Comparison of ENCODE assay signal across 11 cellular contexts in genomic region chrX:129876734-129877395, GRCh38. TPM values are rescaled to one million over a fixed set of nuclear protein-coding genes. Genes with fewer than 3 reads are reported as not detected.
A peak's percentile ranks its signal among the peaks of the same experiment; 100 is the strongest.
DNase-seq lines count a peak whose midpoint lies in the region; ATAC-seq, FAIRE-seq and TF ChIP-seq lines count a peak whose summit lies in the region.
"Had no signal": no experiment of that assay in that cellular context is flagged by ENCODE, and none has a peak within 500 bp of the region (broad histone marks: within the 10 kb centered on the region; RNA-seq: fewer than 3 reads in every experiment).

No MANE protein-coding gene starts in this region.

- H3K4me1 ChIP-seq in esophagus squamous epithelium = no peaks in the 10 kb centered on the region
- H3K4me1 ChIP-seq: thyroid gland had no signal

- intact Hi-C loops in Right ventricle myocardium inferior (cut with DNase I) = no loop called here
- intact Hi-C loops in esophagus squamous epithelium (cut with DNase I) = no loop called here

- no peaks in the 10 kb centered on the region for H3K4me1 Mint-ChIP-seq in naive thymus-derived CD8-positive, alpha-beta T cell

- peak overlapping the region in 1 of 10 donors; percentile 45 for H3K4me3 Mint-ChIP-seq in naive thymus-derived CD8-positive, alpha-beta T cell

- POLR2A ChIA-PET in naive thymus-derived CD8-positive, alpha-beta T cell (lab: Charles Lee) = interaction anchor here (0.6 kb wide), 1 partner anchor 16 kb away, joined by 3 read pairs; no protein-coding TSS in a partner anchor

- DNase-seq in AG20443 (ENCODE audit: low spot score) = peak; percentile 32
- peak; percentile 0 for DNase-seq in HTR-8/SVneo (ENCODE audit: insufficient read length, low spot score)
- DNase-seq in RCC 7860 (ENCODE audit: low spot score) = peak; percentile 32
- DNase-seq in glomerular visceral epithelial cell (ENCODE audit: extremely low spot score) = peak; percentile 15
- DNase-seq in coronary artery (ENCODE audit: low spot score) = no peak
- no peak for DNase-seq in Right ventricle myocardium inferior (ENCODE audit: missing footprints)
- DNase-seq in naive thymus-derived CD8-positive, alpha-beta T cell = no peak
- DNase-seq in esophagus squamous epithelium (lab: John Stamatoyannopoulos, UW) = no peak
- DNase-seq: COR-L47 had no signal

- H3K36me3 ChIP-seq in esophagus squamous epithelium = no peaks in the 10 kb centered on the region
- H3K36me3 ChIP-seq: thyroid gland had no signal

- no peaks in the 10 kb centered on the region for H3K27me3 ChIP-seq in esophagus squamous epithelium
- H3K27me3 ChIP-seq: thyroid gland had no signal

- H3K9me3 Mint-ChIP-seq in naive thymus-derived CD8-positive, alpha-beta T cell = no peaks in the 10 kb centered on the region

- TF ChIP-seq CTCF in coronary artery (IDR thresholded peaks at IDR 0.05) (no peak), esophagus squamous epithelium (IDR thresholded peaks at IDR 0.05) (no peak)

- no peaks in the 10 kb centered on the region for H3K36me3 Mint-ChIP-seq in naive thymus-derived CD8-positive, alpha-beta T cell

- H3K27ac Mint-ChIP-seq in naive thymus-derived CD8-positive, alpha-beta T cell = peak overlapping the region in 2 of 10 donors; percentile 20 to 31

- H3K4me3 ChIP-seq in coronary artery = no peak overlapping the region
- no peak overlapping the region for H3K4me3 ChIP-seq in esophagus squamous epithelium
- H3K4me3 ChIP-seq: thyroid gland had no signal

- WGBS in esophagus squamous epithelium, 2 donors = 62% methylated on average over 2 of the region's 5 CpGs; no CpG with 5 or more reads in 1 of the 2 donors

- FAIRE-seq in HTR-8/SVneo (lab: Jason Lieb, UNC) = no peak
- no peak for FAIRE-seq in RCC 7860 (lab: Jason Lieb, UNC)
- FAIRE-seq: colon had no signal

- no peaks in the 10 kb centered on the region for H3K27me3 Mint-ChIP-seq in naive thymus-derived CD8-positive, alpha-beta T cell

- TF ChIP-seq POLR2A in esophagus squamous epithelium (IDR thresholded peaks at IDR 0.05) = no peak

- H3K27ac ChIP-seq in coronary artery = no peak overlapping the region
- no peak overlapping the region for H3K27ac ChIP-seq in esophagus squamous epithelium
- H3K27ac ChIP-seq: thyroid gland had no signal

- no peak for ATAC-seq in Right ventricle myocardium inferior
- ATAC-seq in naive thymus-derived CD8-positive, alpha-beta T cell = no peak

- no peaks in the 10 kb centered on the region for H3K9me3 ChIP-seq in esophagus squamous epithelium
- H3K9me3 ChIP-seq: thyroid gland had no signal

RNA-seq across cellular contexts. Expression of gene UTP14A, which starts 29.1 kb away (rescaled TPM):
- total RNA-seq in Right ventricle myocardium inferior = 6.9 TPM
- total RNA-seq in naive thymus-derived CD8-positive, alpha-beta T cell = 10 to 100 TPM; 20.6 to 22.1 TPM
- polyA plus RNA-seq in naive thymus-derived CD8-positive, alpha-beta T cell = 10 to 100 TPM in 1 of 3 donors, 1 to 10 TPM in 2; 7.3 to 17.0 (median 7.4) TPM
- 10 to 100 TPM; 14.4 to 25.2 (median 19.5) TPM for total RNA-seq in esophagus squamous epithelium

RNA-seq across cellular contexts. Expression of gene ZDHHC9, which starts 33.2 kb away (rescaled TPM):
- 17.9 TPM for total RNA-seq in Right ventricle myocardium inferior
- total RNA-seq in naive thymus-derived CD8-positive, alpha-beta T cell = 10 to 100 TPM in 1 of 2 experiments, 1 to 10 TPM in 1; 9.6 to 12.3 TPM
- polyA plus RNA-seq in naive thymus-derived CD8-positive, alpha-beta T cell = 1 to 10 TPM; 4.1 to 7.5 (median 5.8) TPM
- total RNA-seq in esophagus squamous epithelium = 10 to 100 TPM; 11.3 to 22.3 (median 12.8) TPM

Comparison
In these comparisons a context has a peak if more than half of its experiments do, and no peak if none do; other contexts are left out.
1. DNase-seq: peak in AG20443 (single experiment), HTR-8/SVneo (single experiment), RCC 7860 (single experiment) and glomerular visceral epithelial cell (single experiment); none in coronary artery (single experiment), Right ventricle myocardium inferior (single experiment), naive thymus-derived CD8-positive, alpha-beta T cell (0 of 10) and esophagus squamous epithelium (single experiment).